ENCODE assay signal across 19 cellular contexts in genomic region chr10:78706986-78707500, GRCh38.
"Had no signal": no experiment of that assay in that cellular context is flagged by ENCODE, and none has a peak within 500 bp of the region (broad histone marks: within the 10 kb centered on the region; RNA-seq: fewer than 3 reads in every experiment).

No MANE protein-coding gene starts in this region.

- DNase-seq: activated B cell treated with CpG ODN at 0.5 μM for 24 hours; activated CD4-positive, alpha-beta T cell treated with anti-CD3 and anti-CD28 coated beads for 48 hours; activated gamma-delta T cell treated with Interleukin-2 at 50 U/mL for 16 hours; activated T-cell treated with anti-CD3 and anti-CD28 coated beads, Interleukin-2, amount 50 U/mL, for 1 hour; left colon; nucleus accumbens; right lobe of liver; stimulated activated CD4-positive, alpha-beta T cell treated with anti-CD3 and anti-CD28 coated beads, Interleukin-2, amount 100 ng/mL, for 48 hours; stimulated activated naive CD4-positive, alpha-beta T cell; substantia nigra; SW 1271; T-helper 17 cell; tibial artery had no signal

- H3K4me1 Mint-ChIP-seq: activated B cell treated with CpG ODN at 0.5 μM for 24 hours; activated naive CD4-positive, alpha-beta T cell treated with anti-CD3 and anti-CD28 coated beads, Interleukin-2, amount 50 U/mL, for 24 hours; memory B cell; T-helper 17 cell had no signal

- H3K27ac Mint-ChIP-seq: activated B cell treated with CpG ODN at 0.5 μM for 24 hours; activated naive CD4-positive, alpha-beta T cell treated with anti-CD3 and anti-CD28 coated beads, Interleukin-2, amount 50 U/mL, for 24 hours; memory B cell; T-helper 17 cell had no signal

- H3K4me3 Mint-ChIP-seq: activated B cell treated with CpG ODN at 0.5 μM for 24 hours; activated naive CD4-positive, alpha-beta T cell treated with anti-CD3 and anti-CD28 coated beads, Interleukin-2, amount 50 U/mL, for 24 hours; memory B cell; T-helper 17 cell had no signal

- ATAC-seq: left colon, right lobe of liver, T-helper 17 cell had no signal

- H3K36me3 Mint-ChIP-seq: activated naive CD4-positive, alpha-beta T cell treated with anti-CD3 and anti-CD28 coated beads, Interleukin-2, amount 50 U/mL, for 24 hours; memory B cell had no signal

- H3K27ac ChIP-seq: adrenal gland, ascending aorta, parathyroid adenoma, right lobe of liver, skin epidermis, tibial artery had no signal
